In genomic region chr2:197433770-197434438, GRCh38 we compare ENCODE assay signal across 8 cellular contexts. TPM values are rescaled to one million over a fixed set of nuclear protein-coding genes. Genes with fewer than 3 reads are reported as not detected.
DNase-seq lines count a peak whose midpoint lies in the region; ATAC-seq and TF ChIP-seq lines count a peak whose summit lies in the region.

No MANE protein-coding gene starts in this region.

- H3K4me1 ChIP-seq in breast epithelium, result peaks cover 5 to 25% of the 10 kb centered on the region in 2 donors
- H3K4me1 ChIP-seq in mononuclear cell (ENCODE audit: insufficient read depth, low read length), result peaks cover 51% of the 10 kb centered on the region

- no peak for DNase-seq in HL-60 (ENCODE audit: low read depth in 1 of 2, low spot score in 1 of 2)
- DNase-seq in breast epithelium (ENCODE audit: low spot score in 2 of 2), result no peak
- no peak for DNase-seq in MV-4-11 (lab: John Stamatoyannopoulos, UW)
- DNase-seq in HCEC 1CT, result no peak
- no peak for DNase-seq in HK-2 (ENCODE audit: unreplicated experiment)

- no peaks in the 10 kb centered on the region for H3K36me3 ChIP-seq in breast epithelium

- no peak for TF ChIP-seq POLR2A in breast epithelium (IDR thresholded peaks at IDR 0.05)

- no peaks in the 10 kb centered on the region for H3K9me3 ChIP-seq in breast epithelium
- H3K9me3 ChIP-seq in mononuclear cell (ENCODE audit: low read depth, low read length), result no peaks in the 10 kb centered on the region

- H3K27ac ChIP-seq in 22Rv1, result peak overlapping the region; percentile 91
- H3K27ac ChIP-seq in HL-60 (replicated peaks), result peak overlapping the region; percentile 96
- H3K27ac ChIP-seq in breast epithelium, result peak overlapping the region; percentile 96 to 99

- H3K27me3 ChIP-seq in HL-60 (ENCODE audit: insufficient read depth, poor library complexity, severe bottlenecking) (no peaks in the 10 kb centered on the region), breast epithelium (no peaks in the 10 kb centered on the region), mononuclear cell (ENCODE audit: insufficient read depth, low read length) (no peaks in the 10 kb centered on the region)

- intact Hi-C loops in breast epithelium (cut with DNase I; ENCODE audit: low total_unique reads), result no loop called here

- H3K4me3 ChIP-seq in HL-60 (replicated peaks; ENCODE audit: insufficient read depth, low read length) (peak overlapping the region; percentile 71), breast epithelium (peak overlapping the region; percentile 80 to 96 (median 94)), mononuclear cell (ENCODE audit: low read length) (peak overlapping the region; percentile 92)

- ATAC-seq in GM18909 (IDR thresholded peaks at IDR 0.05; ENCODE audit: poor library complexity, unreplicated experiment), result no peak

- TF ChIP-seq CTCF in 22Rv1 (IDR thresholded peaks at IDR 0.05) (no peak), HL-60 (IDR thresholded peaks at IDR 0.05; ENCODE audit: insufficient read depth, low read length) (no peak), breast epithelium (IDR thresholded peaks at IDR 0.05) (no peak)

RNA-seq across cellular contexts. Expression of gene SF3B1, which starts 0.9 kb away (rescaled TPM):
- 100 to 1,000 TPM; 403 to 552 (median 415) TPM for total RNA-seq in breast epithelium
- 702 TPM for total RNA-seq in mononuclear cell

RNA-seq across cellular contexts. Expression of gene COQ10B, which starts 19.4 kb away (rescaled TPM):
- 10 to 100 TPM; 30.7 to 34.4 (median 32.8) TPM for total RNA-seq in breast epithelium
- total RNA-seq in mononuclear cell, result 109 TPM
